In genomic region chr9:91211414-91211813, GRCh38 we compare ENCODE assay signal across 18 cellular contexts.
DNase-seq lines count a peak whose midpoint lies in the region; ATAC-seq, FAIRE-seq and TF ChIP-seq lines count a peak whose summit lies in the region.
"Had no signal": no experiment of that assay in that cellular context is flagged by ENCODE, and none has a peak within 500 bp of the region (broad histone marks: within the 10 kb centered on the region; RNA-seq: fewer than 3 reads in every experiment).

No MANE protein-coding gene starts in this region.

- no peak for DNase-seq in GM23248
- no peak for DNase-seq in activated CD4-positive, alpha-beta memory T cell treated with anti-CD3 and anti-CD28 coated beads, Interleukin-2, amount 10 ng/mL, durations not matched to agents 7 days and 5 days
- DNase-seq in small intestine, result peak; percentile 96
- no peak for DNase-seq in glutamatergic neuron
- no peak for DNase-seq in amniotic stem cell (lab: John Stamatoyannopoulos, UW)
- DNase-seq: activated B cell treated with CpG ODN at 0.5 μM for 24 hours, GDM1, GOT3, naive B cell, NCI-H1417, NCI-H510A, SW 1271 had no signal

- peaks cover 2% of the 10 kb centered on the region; the same call in 1 of the 2 replicates for H3K9me2 ChIP-seq in GM23248 (ENCODE audit: insufficient read depth)

- H3K4me3 ChIP-seq in GM23248 (peak overlapping the region; percentile 66; the same call in 1 of the 2 replicates), small intestine (ENCODE audit: low read depth in 1 of 2, low read length in 2 of 2) (no peak overlapping the region)

- peaks cover 6% of the 10 kb centered on the region for H3K9me3 Mint-ChIP-seq in activated CD4-positive, alpha-beta memory T cell treated with anti-CD3 and anti-CD28 coated beads, Interleukin-2, amount 10 ng/mL, durations not matched to agents 7 days and 5 days
- H3K9me3 Mint-ChIP-seq in glutamatergic neuron (ENCODE audit: unreplicated experiment), result peaks cover 2% of the 10 kb centered on the region
- H3K9me3 Mint-ChIP-seq: activated B cell treated with CpG ODN at 0.5 μM for 24 hours had no signal

- H3K27ac Mint-ChIP-seq in activated CD4-positive, alpha-beta memory T cell treated with anti-CD3 and anti-CD28 coated beads, Interleukin-2, amount 10 ng/mL, durations not matched to agents 7 days and 5 days, result peak overlapping the region; percentile 93
- H3K27ac Mint-ChIP-seq in glutamatergic neuron (ENCODE audit: unreplicated experiment), result no peak overlapping the region
- H3K27ac Mint-ChIP-seq: activated B cell treated with CpG ODN at 0.5 μM for 24 hours had no signal

- H3K4me3 Mint-ChIP-seq in activated CD4-positive, alpha-beta memory T cell treated with anti-CD3 and anti-CD28 coated beads, Interleukin-2, amount 10 ng/mL, durations not matched to agents 7 days and 5 days, result peak overlapping the region; percentile 79
- H3K4me3 Mint-ChIP-seq in glutamatergic neuron (ENCODE audit: unreplicated experiment), result no peak overlapping the region
- H3K4me3 Mint-ChIP-seq: activated B cell treated with CpG ODN at 0.5 μM for 24 hours had no signal

- in situ Hi-C loops in GM23248 (cut with MboI), result no loop called here

- no peaks in the 10 kb centered on the region for H3K27me3 Mint-ChIP-seq in activated CD4-positive, alpha-beta memory T cell treated with anti-CD3 and anti-CD28 coated beads, Interleukin-2, amount 10 ng/mL, durations not matched to agents 7 days and 5 days
- no peaks in the 10 kb centered on the region for H3K27me3 Mint-ChIP-seq in glutamatergic neuron (ENCODE audit: unreplicated experiment)
- H3K27me3 Mint-ChIP-seq: activated B cell treated with CpG ODN at 0.5 μM for 24 hours, naive B cell had no signal

- H3K9me3 ChIP-seq in GM23248 (ENCODE audit: low read depth) (no peaks in the 10 kb centered on the region), small intestine (ENCODE audit: control insufficient read depth, low read depth) (no peaks in the 10 kb centered on the region)

- POLR2A ChIA-PET in activated CD4-positive, alpha-beta memory T cell treated with anti-CD3 and anti-CD28 coated beads, Interleukin-2, amount 10 ng/mL, durations not matched to agents 7 days and 5 days (lab: Charles Lee), result interaction anchor here (1.0 to 1.3 kb wide), 4 partner anchors 19 to 60 kb away, joined by 4 to 6 read pairs (median 4); no protein-coding TSS in a partner anchor

- peaks cover 55% of the 10 kb centered on the region for H3K4me1 Mint-ChIP-seq in activated CD4-positive, alpha-beta memory T cell treated with anti-CD3 and anti-CD28 coated beads, Interleukin-2, amount 10 ng/mL, durations not matched to agents 7 days and 5 days
- H3K4me1 Mint-ChIP-seq in glutamatergic neuron (ENCODE audit: low read depth, unreplicated experiment), result no peaks in the 10 kb centered on the region

- no peaks in the 10 kb centered on the region for H4K20me1 ChIP-seq in GM23248 (ENCODE audit: insufficient read depth)

- peak; percentile 93 for FAIRE-seq in islet of Langerhans (lab: Jason Lieb, UNC)
- peak; percentile 85 for FAIRE-seq in small intestine (lab: Jason Lieb, UNC)
- FAIRE-seq: keratinocyte, urothelium cell line had no signal

- H3K4me1 ChIP-seq in GM23248 (ENCODE audit: insufficient read depth) (peaks cover 41% of the 10 kb centered on the region), small intestine (ENCODE audit: control insufficient read depth in 2 of 2, insufficient read depth in 1 of 2, low read depth in 1 of 2, low read length in 1 of 2) (peaks cover 16 to 17% of the 10 kb centered on the region in 2 donors)

- CTCF ChIA-PET in activated CD4-positive, alpha-beta memory T cell treated with anti-CD3 and anti-CD28 coated beads, Interleukin-2, amount 10 ng/mL, durations not matched to agents 7 days and 5 days (lab: Charles Lee), result no interaction called here

- H3K27ac ChIP-seq in GM23248, result no peak overlapping the region
- peak overlapping the region in 1 of 2 donors; percentile 20 for H3K27ac ChIP-seq in small intestine (ENCODE audit: low read depth in 1 of 2, low read length in 1 of 2)
- H3K27ac ChIP-seq: KMS-11 had no signal

- peaks cover 18% of the 10 kb centered on the region for H3F3A ChIP-seq in GM23248 (ENCODE audit: insufficient read depth)

- H3K36me3 Mint-ChIP-seq in activated CD4-positive, alpha-beta memory T cell treated with anti-CD3 and anti-CD28 coated beads, Interleukin-2, amount 10 ng/mL, durations not matched to agents 7 days and 5 days (ENCODE audit: low read depth), result peaks cover 39% of the 10 kb centered on the region
- H3K36me3 Mint-ChIP-seq in glutamatergic neuron (ENCODE audit: unreplicated experiment), result peaks cover 6% of the 10 kb centered on the region
- H3K36me3 Mint-ChIP-seq: naive B cell had no signal

- no peaks in the 10 kb centered on the region for H3K36me3 ChIP-seq in GM23248 (ENCODE audit: low read depth)
- no peaks in the 10 kb centered on the region for H3K36me3 ChIP-seq in small intestine (ENCODE audit: control insufficient read depth in 2 of 2, insufficient read depth in 2 of 2, low read length in 2 of 2)

- no peaks in the 10 kb centered on the region for H3K79me2 ChIP-seq in GM23248 (ENCODE audit: insufficient read depth)

- peak overlapping the region; percentile 83 for H3K4me2 ChIP-seq in GM23248 (ENCODE audit: unreplicated experiment)
- H3K4me2 ChIP-seq: KMS-11 had no signal

- H3K27me3 ChIP-seq in GM23248 (replicated peaks; ENCODE audit: insufficient read depth) (no peaks in the 10 kb centered on the region), small intestine (ENCODE audit: control insufficient read depth in 2 of 2, insufficient read depth in 2 of 2, low read length in 2 of 2) (no peaks in the 10 kb centered on the region)

- peak overlapping the region; percentile 87 for H2AFZ ChIP-seq in GM23248

- 86 to 91% methylated on average over 7 of the region's 7 CpGs for WGBS in GM23248 (ENCODE audit: low coverage in 1 of 2, low lambda C conversion rate in 2 of 2, missing lambda C conversion rate in 2 of 2), 2 experiments
- 16 to 66% (median 28%) methylated on average over 7 of the region's 7 CpGs for WGBS in small intestine, 3 donors

- TF ChIP-seq CTCF in glutamatergic neuron (IDR thresholded peaks at IDR 0.05; ENCODE audit: partially characterized antibody, unreplicated experiment), result no peak

- ATAC-seq in GM21717 (IDR thresholded peaks at IDR 0.05; ENCODE audit: unreplicated experiment), result no peak
- ATAC-seq: Panc1 had no signal

- H3K9ac ChIP-seq in GM23248, result peak overlapping the region; percentile 54
- H3K9ac ChIP-seq: KMS-11 had no signal
